In the genomic region with DNA sequence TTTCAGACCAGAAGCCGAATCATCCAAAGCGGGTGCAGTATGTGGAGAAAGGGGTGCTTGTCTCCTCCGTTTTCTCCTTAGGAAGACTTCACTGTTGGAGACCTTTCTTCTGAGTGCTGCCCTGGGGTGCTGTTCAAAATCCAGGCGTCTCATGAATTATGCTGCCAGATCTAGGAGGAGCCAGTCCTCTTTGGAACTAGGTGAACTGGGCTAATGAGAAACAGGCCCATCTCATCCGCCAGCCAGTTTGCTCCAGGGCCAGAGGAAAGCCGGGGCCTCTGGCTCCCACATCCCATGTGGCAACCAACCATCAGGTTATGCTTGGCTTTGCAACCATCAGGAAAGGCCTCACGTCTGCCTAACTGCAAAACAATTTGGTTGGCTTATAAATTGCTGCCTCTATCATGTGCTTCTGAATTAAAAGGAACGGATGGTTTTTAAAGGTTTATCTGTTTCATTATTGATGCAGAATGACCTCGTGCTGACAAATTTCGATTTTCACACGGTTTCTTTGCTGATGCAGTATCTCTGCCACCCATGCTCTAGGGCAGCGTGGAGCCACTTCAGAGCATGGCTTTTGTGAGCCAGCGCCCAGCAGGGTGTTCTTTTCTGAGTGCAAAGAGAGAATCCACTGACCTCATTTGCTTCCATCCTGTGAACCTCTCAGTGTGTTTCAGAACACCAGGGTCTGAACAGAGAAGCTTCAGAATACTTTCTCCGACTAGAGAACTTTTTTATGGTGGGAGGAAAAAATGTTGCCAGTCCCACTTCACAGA, we compare ENCODE assay signal across 16 cellular contexts.
A peak's percentile ranks its signal among the peaks of the same experiment; 100 is the strongest.
DNase-seq lines count a peak whose midpoint lies in the region; ATAC-seq and TF ChIP-seq lines count a peak whose summit lies in the region.
"Had no signal": no experiment of that assay in that cellular context is flagged by ENCODE, and none has a peak within 500 bp of the region (broad histone marks: within the 10 kb centered on the region; RNA-seq: fewer than 3 reads in every experiment).

No MANE protein-coding gene starts in this region.

- DNase-seq in H9, result peak; percentile 75
- peak; percentile 19 for DNase-seq in hepatocyte (ENCODE audit: low spot score)
- DNase-seq in sciatic nerve (ENCODE audit: low spot score), result no peak
- no peak for DNase-seq in NK-92 treated with Interleukin-12 subunit alpha and Interleukin-12 subunit beta, amount 100 ng/mL, for 24 hours (lab: John Stamatoyannopoulos, UW)
- DNase-seq in activated naive CD8-positive, alpha-beta T cell treated with anti-CD3 and anti-CD28 coated beads, Interleukin-2, amount 50 U/mL, for 24 hours, result no peak
- DNase-seq in erythroblast (lab: John Stamatoyannopoulos, UW), result no peak
- DNase-seq: cortex of kidney, DMS153, esophagus squamous epithelium, NCI-H524 treated with DMSO at 0.1 percent for 48 hours, T-cell, WERI-Rb-1 had no signal

- no peak overlapping the region for H2BK15ac ChIP-seq in H9 (ENCODE audit: low read depth, low read length)

- H2BK12ac ChIP-seq in H9 (ENCODE audit: insufficient read length, low read depth, low read length), result no peak overlapping the region

- H3K9me2 ChIP-seq in hepatocyte (replicated peaks; ENCODE audit: insufficient read depth), result no peaks in the 10 kb centered on the region

- peak overlapping the region; percentile 23 to 84 (median 65); a peak in 4 of 7 replicates for H3K27ac Mint-ChIP-seq in H9
- no peak overlapping the region for H3K27ac Mint-ChIP-seq in activated naive CD8-positive, alpha-beta T cell treated with anti-CD3 and anti-CD28 coated beads, Interleukin-2, amount 50 U/mL, for 24 hours
- H3K27ac Mint-ChIP-seq: activated T-helper 2 cell treated with anti-CD3 and anti-CD28 coated beads, Interferon-gamma antibody, Interleukin-2, Interleukin-4, amounts not matched to agents 10 μg/mL and 5 μg/mL and 100 μg/mL, durations not matched to agents 14 hours and 24 hours and 36 hours; naive thymus-derived CD8-positive, alpha-beta T cell; T-cell had no signal

- no peaks in the 10 kb centered on the region for H3K36me3 ChIP-seq in hepatocyte (replicated peaks; ENCODE audit: insufficient read depth, low read depth)
- H3K36me3 ChIP-seq: BLaER1 treated with 17β-estradiol and CSF1 and Interleukin-3, amounts not matched to agents 10 nM and 100 nM; esophagus squamous epithelium; WERI-Rb-1 had no signal

- H2BK5ac ChIP-seq in H9 (ENCODE audit: insufficient read length, low read length), result no peak overlapping the region

- no peak overlapping the region for H3K56ac ChIP-seq in H9 (ENCODE audit: insufficient read length, low read depth, low read length)

- H4K8ac ChIP-seq in H9 (replicated peaks; ENCODE audit: insufficient read length, low read depth, low read length), result no peak overlapping the region

- H3K9ac ChIP-seq in H9 (ENCODE audit: extremely low read depth, insufficient read length, low read length), result no peak overlapping the region
- H3K9ac ChIP-seq: BLaER1 treated with 17β-estradiol and CSF1 and Interleukin-3, amounts not matched to agents 10 nM and 100 nM had no signal

- ATAC-seq in SK-N-SH treated with all-trans-retinoic acid at 6 μM for 48 hours (peak; percentile 89), sciatic nerve (peak; percentile 85)
- no peak for ATAC-seq in activated naive CD8-positive, alpha-beta T cell treated with anti-CD3 and anti-CD28 coated beads, Interleukin-2, amount 50 U/mL, for 24 hours
- ATAC-seq: naive thymus-derived CD8-positive, alpha-beta T cell; T-cell had no signal

- no peaks in the 10 kb centered on the region; a peak in 1 of 7 replicates for H3K36me3 Mint-ChIP-seq in H9 (ENCODE audit: insufficient read depth in 1 of 3, low read depth in 3 of 3)
- H3K36me3 Mint-ChIP-seq in activated naive CD8-positive, alpha-beta T cell treated with anti-CD3 and anti-CD28 coated beads, Interleukin-2, amount 50 U/mL, for 24 hours (ENCODE audit: low read depth), result no peaks in the 10 kb centered on the region
- H3K36me3 Mint-ChIP-seq: naive thymus-derived CD8-positive, alpha-beta T cell; T-cell had no signal

- no peak overlapping the region for H4K5ac ChIP-seq in H9 (ENCODE audit: insufficient read length, low read depth, low read length)

- no peak for TF ChIP-seq POLR2A in erythroblast (IDR thresholded peaks at IDR 0.05; ENCODE audit: low read length)

- H3K9me3 ChIP-seq in H9 (ENCODE audit: control insufficient read depth, low read depth, low read length) (no peaks in the 10 kb centered on the region), hepatocyte (ENCODE audit: low read depth) (no peaks in the 10 kb centered on the region)
- H3K9me3 ChIP-seq: BLaER1 treated with 17β-estradiol and CSF1 and Interleukin-3, amounts not matched to agents 10 nM and 100 nM; esophagus squamous epithelium had no signal

- H4K20me1 ChIP-seq in H9 (ENCODE audit: control insufficient read depth, insufficient read depth, insufficient read length), result no peaks in the 10 kb centered on the region
- no peaks in the 10 kb centered on the region for H4K20me1 ChIP-seq in hepatocyte (ENCODE audit: insufficient read depth, poor library complexity, severe bottlenecking)
- H4K20me1 ChIP-seq: BLaER1 treated with 17β-estradiol and CSF1 and Interleukin-3, amounts not matched to agents 10 nM and 100 nM had no signal

- peaks cover 3% of the 10 kb centered on the region for H3K23me2 ChIP-seq in H9 (ENCODE audit: insufficient read length, low read depth, low read length, poor library complexity, severe bottlenecking)

- H3K4me3 ChIP-seq in hepatocyte, result no peak overlapping the region
- H3K4me3 ChIP-seq: BLaER1 treated with 17β-estradiol and CSF1 and Interleukin-3, amounts not matched to agents 10 nM and 100 nM; esophagus squamous epithelium had no signal

- H3K4me1 Mint-ChIP-seq in H9, result peaks cover 32 to 50% of the 10 kb centered on the region in 2 experiments
- H3K4me1 Mint-ChIP-seq in activated naive CD8-positive, alpha-beta T cell treated with anti-CD3 and anti-CD28 coated beads, Interleukin-2, amount 50 U/mL, for 24 hours, result no peaks in the 10 kb centered on the region
- H3K4me1 Mint-ChIP-seq: naive thymus-derived CD8-positive, alpha-beta T cell; T-cell had no signal

- H3K4me1 ChIP-seq in H9 (ENCODE audit: insufficient read depth, low read length) (peaks cover 12% of the 10 kb centered on the region; the same call in 1 of the 2 replicates), hepatocyte (ENCODE audit: insufficient read depth) (peaks cover 33% of the 10 kb centered on the region)
- H3K4me1 ChIP-seq: BLaER1 treated with 17β-estradiol and CSF1 and Interleukin-3, amounts not matched to agents 10 nM and 100 nM had no signal

- H2BK20ac ChIP-seq in H9 (ENCODE audit: low read depth, low read length, poor library complexity, severe bottlenecking), result no peak overlapping the region

- H3K27ac ChIP-seq in H9 (ENCODE audit: insufficient read length, low read depth, low read length) (no peak overlapping the region), hepatocyte (peak overlapping the region; percentile 73)
- H3K27ac ChIP-seq: BLaER1 treated with 17β-estradiol and CSF1 and Interleukin-3, amounts not matched to agents 10 nM and 100 nM; WERI-Rb-1 had no signal

- TF ChIP-seq CTCF in H9 (conservative IDR thresholded peaks at IDR 0.05) (no peak), hepatocyte (IDR thresholded peaks at IDR 0.05; ENCODE audit: poor library complexity) (no peak)

- no CpG with 5 or more reads among the region's 14 CpGs for WGBS in H9 (ENCODE audit: extremely low coverage, insufficient read length, low lambda C conversion rate)
- 50% methylated on average over 14 of the region's 14 CpGs for WGBS in hepatocyte (ENCODE audit: low lambda C conversion rate, missing lambda C conversion rate)

- no peaks in the 10 kb centered on the region; the same call in 1 of the 2 replicates for H3K27me3 Mint-ChIP-seq in H9 (ENCODE audit: low read depth)
- peaks cover 5% of the 10 kb centered on the region for H3K27me3 Mint-ChIP-seq in activated naive CD8-positive, alpha-beta T cell treated with anti-CD3 and anti-CD28 coated beads, Interleukin-2, amount 50 U/mL, for 24 hours
- H3K27me3 Mint-ChIP-seq: T-cell had no signal

- no peak overlapping the region for H3T11ph ChIP-seq in H9 (ENCODE audit: low read length)

- peak overlapping the region; percentile 22 to 66; a peak in 3 of 5 replicates for H3K4me3 Mint-ChIP-seq in H9
- no peak overlapping the region for H3K4me3 Mint-ChIP-seq in activated naive CD8-positive, alpha-beta T cell treated with anti-CD3 and anti-CD28 coated beads, Interleukin-2, amount 50 U/mL, for 24 hours
- H3K4me3 Mint-ChIP-seq: naive thymus-derived CD8-positive, alpha-beta T cell; T-cell had no signal

- H2BK120ac ChIP-seq in H9 (ENCODE audit: low read depth, low read length, poor library complexity, severe bottlenecking), result no peak overlapping the region

- no peak overlapping the region for H3K23ac ChIP-seq in H9 (ENCODE audit: insufficient read length, low read depth, low read length)

- no peak overlapping the region for H2AFZ ChIP-seq in H9 (ENCODE audit: low read length)
- no peak overlapping the region for H2AFZ ChIP-seq in hepatocyte

- intact Hi-C loops in sciatic nerve (cut with DNase I), result no loop called here

- peaks cover 0 to 4% of the 10 kb centered on the region in 2 experiments; a peak in 3 of 5 replicates for H3K9me3 Mint-ChIP-seq in H9
- no peaks in the 10 kb centered on the region for H3K9me3 Mint-ChIP-seq in activated naive CD8-positive, alpha-beta T cell treated with anti-CD3 and anti-CD28 coated beads, Interleukin-2, amount 50 U/mL, for 24 hours
- H3K9me3 Mint-ChIP-seq: activated T-helper 2 cell treated with anti-CD3 and anti-CD28 coated beads, Interferon-gamma antibody, Interleukin-2, Interleukin-4, amounts not matched to agents 10 μg/mL and 5 μg/mL and 100 μg/mL, durations not matched to agents 14 hours and 24 hours and 36 hours; T-cell had no signal

- H3K4me2 ChIP-seq in H9 (ENCODE audit: insufficient read depth, insufficient read length, low read length) (peak overlapping the region; percentile 24), hepatocyte (peak overlapping the region; percentile 58)
- H3K4me2 ChIP-seq: BLaER1 treated with 17β-estradiol and CSF1 and Interleukin-3, amounts not matched to agents 10 nM and 100 nM had no signal

- no peaks in the 10 kb centered on the region for H3K79me2 ChIP-seq in H9 (ENCODE audit: insufficient read depth, low read length)
- no peaks in the 10 kb centered on the region for H3K79me2 ChIP-seq in hepatocyte

- H4K91ac ChIP-seq in H9 (ENCODE audit: insufficient read length, low read depth, low read length), result no peak overlapping the region

- H2AK5ac ChIP-seq in H9 (ENCODE audit: insufficient read length, low read length), result no peak overlapping the region

- H3K14ac ChIP-seq in H9 (ENCODE audit: insufficient read depth, low read length), result no peak overlapping the region

- no peaks in the 10 kb centered on the region for H3K79me1 ChIP-seq in H9 (ENCODE audit: insufficient read depth, low read depth, low read length, poor library complexity, severe bottlenecking)

- H3K27me3 ChIP-seq in H9 (ENCODE audit: insufficient read depth, low read length) (no peaks in the 10 kb centered on the region), hepatocyte (no peaks in the 10 kb centered on the region)
- H3K27me3 ChIP-seq: BLaER1 treated with 17β-estradiol and CSF1 and Interleukin-3, amounts not matched to agents 10 nM and 100 nM had no signal

- no peak overlapping the region for H3K18ac ChIP-seq in H9 (ENCODE audit: insufficient read length, low read depth, low read length)

- H3K4ac ChIP-seq in H9 (ENCODE audit: low read depth, low read length), result no peak overlapping the region

TF ChIP-seq in SK-N-SH treated with all-trans-retinoic acid at 6 μM for 48 hours, 23 proteins besides CTCF, POLR2A, EP300 and RAD21 (continues in another document):
- TF ChIP-seq ZNF565 (CRISPR knock-in tag; conservative IDR thresholded peaks at IDR 0.05; ENCODE audit: low read depth), result 0 out of 2 replicates have a peak, but pooled peaks have one; percentile 19

Comparison
In these comparisons a context has a peak if more than half of its experiments do, and no peak if none do; other contexts are left out.
1. DNase-seq: peak in H9 (single experiment) and hepatocyte (single experiment); none in sciatic nerve (single experiment), NK-92 treated with Interleukin-12 subunit alpha and Interleukin-12 subunit beta, amount 100 ng/mL, for 24 hours (single experiment), activated naive CD8-positive, alpha-beta T cell treated with anti-CD3 and anti-CD28 coated beads, Interleukin-2, amount 50 U/mL, for 24 hours (single experiment) and erythroblast (0 of 2).